Comparison of ENCODE assay signal across 11 cellular contexts in the genomic region with DNA sequence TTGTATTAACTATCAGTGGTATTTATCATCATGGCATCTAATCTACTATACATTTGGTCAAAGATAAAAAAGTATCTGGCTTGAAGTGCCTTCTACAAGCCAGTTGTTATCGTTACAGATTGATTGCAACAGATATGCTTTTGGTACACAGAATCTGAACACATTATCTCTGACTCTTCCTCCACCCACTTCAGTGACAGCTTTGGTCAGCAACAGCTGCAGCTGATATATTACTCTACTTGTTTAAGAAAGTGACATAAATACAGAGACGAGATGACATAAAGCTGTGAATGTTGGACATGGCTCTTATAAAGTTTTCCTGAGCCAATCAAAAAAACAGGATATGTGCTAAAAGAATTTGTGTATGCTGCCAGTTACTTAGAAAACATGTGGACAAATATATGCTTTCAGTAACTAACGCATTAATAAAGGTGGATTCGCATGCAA.
DNase-seq lines count a peak whose midpoint lies in the region; ATAC-seq and TF ChIP-seq lines count a peak whose summit lies in the region.
"Had no signal": no experiment of that assay in that cellular context is flagged by ENCODE, and none has a peak within 500 bp of the region (broad histone marks: within the 10 kb centered on the region; RNA-seq: fewer than 3 reads in every experiment).

No MANE protein-coding gene starts in this region.

- H3K4me3 Mint-ChIP-seq in stimulated activated naive CD8-positive, alpha-beta T cell treated with anti-CD3 and anti-CD28 coated beads, Interleukin-15, Interleukin-2, amounts not matched to agents 100 ng/mL and 50 ng/mL, for 24 hours: no peak overlapping the region
- no peak overlapping the region for H3K4me3 Mint-ChIP-seq in activated naive CD8-positive, alpha-beta T cell treated with anti-CD3 and anti-CD28 coated beads, Interleukin-2, amount 50 U/mL, for 24 hours

- no peak overlapping the region for H3K9ac ChIP-seq in colonic mucosa (ENCODE audit: low read depth in 2 of 2, low read length in 2 of 2)

- no peaks in the 10 kb centered on the region for H3K27me3 Mint-ChIP-seq in stimulated activated naive CD8-positive, alpha-beta T cell treated with anti-CD3 and anti-CD28 coated beads, Interleukin-15, Interleukin-2, amounts not matched to agents 100 ng/mL and 50 ng/mL, for 24 hours
- H3K27me3 Mint-ChIP-seq in activated naive CD8-positive, alpha-beta T cell treated with anti-CD3 and anti-CD28 coated beads, Interleukin-2, amount 50 U/mL, for 24 hours: no peaks in the 10 kb centered on the region

- TF ChIP-seq CTCF in right lobe of liver (IDR thresholded peaks at IDR 0.05): no peak
- no peak for TF ChIP-seq CTCF in colonic mucosa (IDR thresholded peaks at IDR 0.05)

- H3K4me1 Mint-ChIP-seq in stimulated activated naive CD8-positive, alpha-beta T cell treated with anti-CD3 and anti-CD28 coated beads, Interleukin-15, Interleukin-2, amounts not matched to agents 100 ng/mL and 50 ng/mL, for 24 hours (ENCODE audit: low read depth): peaks cover 86% of the 10 kb centered on the region
- H3K4me1 Mint-ChIP-seq in activated naive CD8-positive, alpha-beta T cell treated with anti-CD3 and anti-CD28 coated beads, Interleukin-2, amount 50 U/mL, for 24 hours: peaks cover 80% of the 10 kb centered on the region

- H3K27ac ChIP-seq in right lobe of liver (peak overlapping the region in 1 of 3 donors; percentile 53), colonic mucosa (no peak overlapping the region)

- H3K27ac Mint-ChIP-seq in stimulated activated naive CD8-positive, alpha-beta T cell treated with anti-CD3 and anti-CD28 coated beads, Interleukin-15, Interleukin-2, amounts not matched to agents 100 ng/mL and 50 ng/mL, for 24 hours: peak overlapping the region; percentile 31
- peak overlapping the region; percentile 46 for H3K27ac Mint-ChIP-seq in activated naive CD8-positive, alpha-beta T cell treated with anti-CD3 and anti-CD28 coated beads, Interleukin-2, amount 50 U/mL, for 24 hours

- DNase-seq in stimulated activated naive CD8-positive, alpha-beta T cell treated with anti-CD3 and anti-CD28 coated beads, Interleukin-15, Interleukin-2, amounts not matched to agents 100 U/mL and 50 U/mL, for 24 hours: no peak
- DNase-seq in activated naive CD8-positive, alpha-beta T cell treated with anti-CD3 and anti-CD28 coated beads, Interleukin-2, amount 50 U/mL, for 24 hours: no peak
- no peak for DNase-seq in right lobe of liver
- no peak for DNase-seq in colonic mucosa
- DNase-seq in NCI-H2171 treated with DMSO at 0.1 percent for 48 hours (lab: John Stamatoyannopoulos, UW): no peak
- no peak for DNase-seq in NCI-H1930 (lab: John Stamatoyannopoulos, UW)
- no peak for DNase-seq in posterior vena cava (ENCODE audit: low spot score)
- DNase-seq: activated naive CD4-positive, alpha-beta T cell treated with anti-CD3 and anti-CD28 coated beads, Interleukin-2, amount 50 U/mL, for 16 hours; left lung; NCI-H2081 treated with DMSO at 0.1 percent for 48 hours had no signal

- H3K4me1 ChIP-seq in right lobe of liver: peaks cover 0 to 45% (median 12%) of the 10 kb centered on the region in 4 donors
- H3K4me1 ChIP-seq in colonic mucosa: peaks cover 4% of the 10 kb centered on the region

- H3K9me3 Mint-ChIP-seq in stimulated activated naive CD8-positive, alpha-beta T cell treated with anti-CD3 and anti-CD28 coated beads, Interleukin-15, Interleukin-2, amounts not matched to agents 100 ng/mL and 50 ng/mL, for 24 hours: no peaks in the 10 kb centered on the region
- no peaks in the 10 kb centered on the region for H3K9me3 Mint-ChIP-seq in activated naive CD8-positive, alpha-beta T cell treated with anti-CD3 and anti-CD28 coated beads, Interleukin-2, amount 50 U/mL, for 24 hours

- no peaks in the 10 kb centered on the region for H3K36me3 ChIP-seq in right lobe of liver
- no peaks in the 10 kb centered on the region for H3K36me3 ChIP-seq in colonic mucosa
- H3K36me3 ChIP-seq: left lung had no signal

- H3K27me3 ChIP-seq in right lobe of liver (no peaks in the 10 kb centered on the region), colonic mucosa (no peaks in the 10 kb centered on the region)
- H3K27me3 ChIP-seq: left lung had no signal

- intact Hi-C loops in right lobe of liver (cut with DNase I) (no loop called here), colonic mucosa (cut with DNase I) (no loop called here), posterior vena cava (cut with DNase I) (no loop called here)

- no peaks in the 10 kb centered on the region for H3K9me3 ChIP-seq in right lobe of liver
- no peaks in the 10 kb centered on the region for H3K9me3 ChIP-seq in colonic mucosa
- H3K9me3 ChIP-seq: left lung had no signal

- no peak for TF ChIP-seq POLR2A in right lobe of liver (IDR thresholded peaks at IDR 0.05)

- WGBS in right lobe of liver (ENCODE audit: insufficient coverage, low coverage, low lambda C conversion rate, missing lambda C conversion rate): 28% methylated on average over 4 of the region's 4 CpGs

- H3K4me3 ChIP-seq in right lobe of liver (no peak overlapping the region), colonic mucosa (no peak overlapping the region)
- H3K4me3 ChIP-seq: left lung had no signal

- H3K36me3 Mint-ChIP-seq in stimulated activated naive CD8-positive, alpha-beta T cell treated with anti-CD3 and anti-CD28 coated beads, Interleukin-15, Interleukin-2, amounts not matched to agents 100 ng/mL and 50 ng/mL, for 24 hours (ENCODE audit: low read depth): peaks cover 21% of the 10 kb centered on the region
- peaks cover 12% of the 10 kb centered on the region for H3K36me3 Mint-ChIP-seq in activated naive CD8-positive, alpha-beta T cell treated with anti-CD3 and anti-CD28 coated beads, Interleukin-2, amount 50 U/mL, for 24 hours (ENCODE audit: low read depth)

- ATAC-seq in stimulated activated naive CD8-positive, alpha-beta T cell treated with anti-CD3 and anti-CD28 coated beads, Interleukin-15, Interleukin-2, amounts not matched to agents 100 U/mL and 50 U/mL, for 24 hours: no peak
- ATAC-seq in activated naive CD8-positive, alpha-beta T cell treated with anti-CD3 and anti-CD28 coated beads, Interleukin-2, amount 50 U/mL, for 24 hours: no peak
- peak; percentile 27 to 55 (median 35) for ATAC-seq in right lobe of liver

Comparison
In these comparisons a context has a peak if more than half of its experiments do, and no peak if none do; other contexts are left out.
1. ATAC-seq: peak in right lobe of liver (4 of 4); none in stimulated activated naive CD8-positive, alpha-beta T cell treated with anti-CD3 and anti-CD28 coated beads, Interleukin-15, Interleukin-2, amounts not matched to agents 100 U/mL and 50 U/mL, for 24 hours (single experiment) and activated naive CD8-positive, alpha-beta T cell treated with anti-CD3 and anti-CD28 coated beads, Interleukin-2, amount 50 U/mL, for 24 hours (single experiment).